ENCODE assay signal across 7 cellular contexts in genomic region chr12:46664771-46665287, GRCh38.
DNase-seq lines count a peak whose midpoint lies in the region; TF ChIP-seq lines count a peak whose summit lies in the region.

No MANE protein-coding gene starts in this region.

- in situ Hi-C loops in GM13976 (cut with MboI; ENCODE audit: low sequenced_read_pairs, unreplicated experiment) = loop anchor here (10.0 kb wide), 2 partner anchors 280 to 540 kb away; no protein-coding TSS in a partner anchor

- no peak overlapping the region for H3K4me3 ChIP-seq in HFF-Myc (replicated peaks; ENCODE audit: low read depth, low read length)
- no peak overlapping the region for H3K4me3 ChIP-seq in choroid plexus epithelial cell (ENCODE audit: low read depth, low read length)
- no peak overlapping the region for H3K4me3 ChIP-seq in skeletal muscle cell (ENCODE audit: low read depth, low read length)

- no peak for TF ChIP-seq CTCF in GM13976 (IDR thresholded peaks at IDR 0.05; ENCODE audit: borderline replicate concordance, control extremely low read depth, extremely low read depth, insufficient read depth, missing control alignments)
- TF ChIP-seq CTCF in HFF-Myc (IDR thresholded peaks at IDR 0.05; ENCODE audit: low read depth, low read length, missing control alignments) = no peak
- TF ChIP-seq CTCF in choroid plexus epithelial cell (conservative IDR thresholded peaks at IDR 0.05; ENCODE audit: low read depth, low read length) = no peak

- DNase-seq in GM13976 (ENCODE audit: low spot score) = peak; percentile 25
- DNase-seq in HFF-Myc (ENCODE audit: extremely low read depth, low read depth) = peak; percentile 81
- peak; percentile 27 for DNase-seq in NCI-H748 treated with DMSO at 0.1 percent for 48 hours (lab: John Stamatoyannopoulos, UW)
- DNase-seq in choroid plexus epithelial cell (ENCODE audit: low read depth) = peak; percentile 97
- DNase-seq in skeletal muscle cell (ENCODE audit: low read depth) = peak; percentile 84
- DNase-seq in D341Med (ENCODE audit: low spot score) = no peak
- no peak for DNase-seq in NCI-H345 treated with DMSO at 0.1 percent for 48 hours (lab: John Stamatoyannopoulos, UW; ENCODE audit: unreplicated experiment)

Comparison
In these comparisons a context has a peak if more than half of its experiments do, and no peak if none do; other contexts are left out.
1. DNase-seq: peak in GM13976 (single experiment), HFF-Myc (single experiment), NCI-H748 treated with DMSO at 0.1 percent for 48 hours (single experiment), choroid plexus epithelial cell (single experiment) and skeletal muscle cell (single experiment); none in D341Med (single experiment) and NCI-H345 treated with DMSO at 0.1 percent for 48 hours (single experiment).